In the genomic region with DNA sequence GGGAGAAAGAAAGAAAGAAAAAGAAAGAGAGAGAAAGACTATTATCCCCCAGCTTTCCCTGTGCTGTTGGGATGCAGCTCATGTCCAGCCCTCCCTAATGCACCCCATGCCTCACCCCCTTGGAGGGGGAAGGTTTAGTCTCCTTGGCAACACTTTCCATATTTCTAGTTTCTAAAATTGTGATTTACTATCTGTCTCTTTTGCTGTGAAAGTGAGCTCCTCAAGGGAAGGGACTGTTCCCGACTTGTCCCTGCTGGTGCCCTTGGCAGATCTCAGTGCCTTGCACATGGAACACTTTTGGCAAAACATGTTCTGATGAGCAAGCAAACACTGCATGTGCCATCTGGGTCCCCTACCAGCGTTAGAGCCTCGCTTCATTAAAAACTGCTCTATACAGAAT, we compare ENCODE assay signal across 27 cellular contexts. TPM values are rescaled to one million over a fixed set of nuclear protein-coding genes. Genes with fewer than 3 reads are reported as not detected.
DNase-seq lines count a peak whose midpoint lies in the region; ATAC-seq and TF ChIP-seq lines count a peak whose summit lies in the region.
"Had no signal": no experiment of that assay in that cellular context is flagged by ENCODE, and none has a peak within 500 bp of the region (broad histone marks: within the 10 kb centered on the region; RNA-seq: fewer than 3 reads in every experiment).

No MANE protein-coding gene starts in this region.

- H3K27ac Mint-ChIP-seq in CD14-positive monocyte: peak overlapping the region; percentile 28 to 90 (median 76)
- H3K27ac Mint-ChIP-seq: activated CD4-positive, alpha-beta memory T cell treated with anti-CD3 and anti-CD28 coated beads for 36 hours; CD4-positive, alpha-beta memory T cell; GM23338; T-helper 17 cell had no signal

- no peaks in the 10 kb centered on the region for H4K20me1 ChIP-seq in hepatocyte (ENCODE audit: insufficient read depth, poor library complexity, severe bottlenecking)

- 73% methylated on average over 3 of the region's 3 CpGs for WGBS in hepatocyte (ENCODE audit: low lambda C conversion rate, missing lambda C conversion rate)
- 30 to 38% (median 31%) methylated on average over 2 to 3 of the region's 3 CpGs for WGBS in adrenal gland, 4 donors

- H3K36me3 ChIP-seq in hepatocyte (replicated peaks; ENCODE audit: insufficient read depth, low read depth) (no peaks in the 10 kb centered on the region), subcutaneous abdominal adipose tissue (ENCODE audit: control insufficient read depth in 5 of 5, insufficient read depth in 5 of 5, low read length in 5 of 5) (no peaks in the 10 kb centered on the region), adrenal gland (replicated peaks in 1 of 2) (no peaks in the 10 kb centered on the region)
- H3K36me3 ChIP-seq: stomach had no signal

- no peak for ATAC-seq in GM18502 (IDR thresholded peaks at IDR 0.05; ENCODE audit: poor library complexity, unreplicated experiment)
- ATAC-seq: GM23338, Panc1, T-helper 17 cell had no signal

- H3K4me2 ChIP-seq in hepatocyte: no peak overlapping the region
- H3K4me2 ChIP-seq: GM23338 had no signal

- H3K9me3 ChIP-seq in hepatocyte (ENCODE audit: low read depth) (no peaks in the 10 kb centered on the region), subcutaneous abdominal adipose tissue (ENCODE audit: control insufficient read depth in 5 of 5, low read length in 5 of 5) (peaks cover 0 to 8% (median 4%) of the 10 kb centered on the region in 5 donors), adrenal gland (replicated peaks in 1 of 3) (no peaks in the 10 kb centered on the region)
- H3K9me3 ChIP-seq: stomach had no signal

- no peaks in the 10 kb centered on the region for H3K27me3 ChIP-seq in hepatocyte
- no peaks in the 10 kb centered on the region for H3K27me3 ChIP-seq in subcutaneous abdominal adipose tissue (ENCODE audit: control insufficient read depth in 5 of 5, insufficient read depth in 4 of 5, low read length in 5 of 5)
- no peaks in the 10 kb centered on the region for H3K27me3 ChIP-seq in adrenal gland
- H3K27me3 ChIP-seq: stomach had no signal

- no peak for TF ChIP-seq POLR2A in adrenal gland (IDR thresholded peaks at IDR 0.05)

- peak overlapping the region; percentile 20 for H3K27ac ChIP-seq in hepatocyte
- peak overlapping the region; percentile 38 for H3K27ac ChIP-seq in subcutaneous abdominal adipose tissue (ENCODE audit: low read depth, low read length)
- no peak overlapping the region for H3K27ac ChIP-seq in adrenal gland
- H3K27ac ChIP-seq: VCaP had no signal

- H3K4me3 Mint-ChIP-seq in CD14-positive monocyte: no peak overlapping the region
- H3K4me3 Mint-ChIP-seq: activated CD4-positive, alpha-beta memory T cell treated with anti-CD3 and anti-CD28 coated beads for 36 hours; CD4-positive, alpha-beta memory T cell; GM23338; T-helper 17 cell had no signal

- peaks cover 0 to 6% (median 2%) of the 10 kb centered on the region in 3 donors for H3K27me3 Mint-ChIP-seq in CD14-positive monocyte (ENCODE audit: low read depth in 3 of 3)

- peaks cover 50% of the 10 kb centered on the region for H3K4me1 Mint-ChIP-seq in CD14-positive monocyte
- H3K4me1 Mint-ChIP-seq: CD4-positive, alpha-beta memory T cell; GM23338 had no signal

- H3K79me2 ChIP-seq in hepatocyte: no peaks in the 10 kb centered on the region

- no peak overlapping the region for H3K9ac ChIP-seq in subcutaneous abdominal adipose tissue (ENCODE audit: low read length in 5 of 5)

- no peak for TF ChIP-seq CTCF in CD14-positive monocyte (IDR thresholded peaks at IDR 0.05)
- TF ChIP-seq CTCF in hepatocyte (IDR thresholded peaks at IDR 0.05; ENCODE audit: poor library complexity): no peak
- no peak for TF ChIP-seq CTCF in adrenal gland (IDR thresholded peaks at IDR 0.05)

- no peak for DNase-seq in CD14-positive monocyte (ENCODE audit: low spot score)
- peak; percentile 59 for DNase-seq in NCI-H69 (lab: John Stamatoyannopoulos, UW)
- no peak for DNase-seq in hepatocyte (ENCODE audit: low spot score)
- DNase-seq in cerebellar nuclear complex (lab: John Stamatoyannopoulos, UW): no peak
- DNase-seq in adrenal gland: no peak
- DNase-seq in HCEC 1CT: no peak
- DNase-seq: activated CD4-positive, alpha-beta memory T cell treated with anti-CD3 and anti-CD28 coated beads for 36 hours; activated gamma-delta T cell treated with Interleukin-2 at 50 U/mL for 16 hours; activated T-cell treated with anti-CD3 and anti-CD28 coated beads for 4 hours; amniotic stem cell; CD4-positive, alpha-beta memory T cell; central memory CD4-positive, alpha-beta T cell; effector CD4-positive, alpha-beta T cell; erythroblast; GF-D8; NCI-H1436 treated with DMSO at 0.1 percent for 48 hours; NCI-H345; NK-92 treated with Interleukin-12 subunit alpha and Interleukin-12 subunit beta, amount 100 ng/mL, for 24 hours; stimulated activated CD4-positive, alpha-beta T cell treated with anti-CD3 and anti-CD28 coated beads, Interleukin-4, amount 100 ng/mL, for 4 hours; stomach; T-helper 17 cell had no signal

- no peak overlapping the region for H2AFZ ChIP-seq in hepatocyte
- H2AFZ ChIP-seq: GM23338 had no signal

- H3K4me3 ChIP-seq in hepatocyte (no peak overlapping the region), subcutaneous abdominal adipose tissue (ENCODE audit: low read depth in 1 of 5, low read length in 5 of 5) (no peak overlapping the region), adrenal gland (no peak overlapping the region)
- H3K4me3 ChIP-seq: GM23338, stomach had no signal

- no peaks in the 10 kb centered on the region for H3K9me2 ChIP-seq in hepatocyte (replicated peaks; ENCODE audit: insufficient read depth)

- peaks cover 3 to 4% of the 10 kb centered on the region in 2 donors for H3K36me3 Mint-ChIP-seq in CD14-positive monocyte
- H3K36me3 Mint-ChIP-seq: activated CD4-positive, alpha-beta memory T cell treated with anti-CD3 and anti-CD28 coated beads for 36 hours; CD4-positive, alpha-beta memory T cell had no signal

- peaks cover 5% of the 10 kb centered on the region for H3K4me1 ChIP-seq in hepatocyte (ENCODE audit: insufficient read depth)
- H3K4me1 ChIP-seq in subcutaneous abdominal adipose tissue (ENCODE audit: control insufficient read depth in 5 of 5, insufficient read depth in 5 of 5, low read length in 5 of 5): peaks cover 3 to 20% (median 12%) of the 10 kb centered on the region in 5 donors
- peaks cover 0 to 19% of the 10 kb centered on the region in 2 donors for H3K4me1 ChIP-seq in adrenal gland (replicated peaks in 1 of 2)

- intact Hi-C loops in CD14-positive monocyte (cut with micrococcal nuclease): loop anchor here in 1 of 2 donors (10.0 kb wide), 1 partner anchor 109 kb away; no protein-coding TSS in a partner anchor
- intact Hi-C loops in adrenal gland (cut with DNase I): no loop called here

- peaks cover 4 to 9% (median 6%) of the 10 kb centered on the region in 7 donors for H3K9me3 Mint-ChIP-seq in CD14-positive monocyte
- H3K9me3 Mint-ChIP-seq: activated CD4-positive, alpha-beta memory T cell treated with anti-CD3 and anti-CD28 coated beads for 36 hours; GM23338 had no signal

RNA-seq across cellular contexts. Expression of gene NAPG, which starts 11.7 kb away (rescaled TPM):
- polyA plus RNA-seq in CD14-positive monocyte (10 to 100 TPM; 15.9 to 17.5 TPM), hepatocyte (29.0 TPM in 2 replicates), adrenal gland (10 to 100 TPM; 17.0 to 38.2 (median 17.6) TPM)
- total RNA-seq in hepatocyte (42.1 and 43.2 TPM in 2 replicates), adrenal gland (10 to 100 TPM; 23.6 to 60.2 (median 42.1) TPM)

RNA-seq across cellular contexts. Expression of gene APCDD1, which starts 59.6 kb away (rescaled TPM):
- 1 to 10 TPM; 1.2 to 4.8 TPM for polyA plus RNA-seq in CD14-positive monocyte
- total RNA-seq in hepatocyte: 69.6 and 80.8 TPM in 2 replicates
- polyA plus RNA-seq in hepatocyte: 81.4 and 114 TPM in 2 replicates
- total RNA-seq in adrenal gland: 10 to 100 TPM in 7 of 8 donors, 1 to 10 TPM in 1; 7.9 to 62.2 (median 29.1) TPM
- 10 to 100 TPM; 13.1 to 18.3 (median 13.1) TPM for polyA plus RNA-seq in adrenal gland
- total RNA-seq: activated CD4-positive, alpha-beta memory T cell treated with anti-CD3 and anti-CD28 coated beads for 36 hours; CD4-positive, alpha-beta memory T cell; SK-MEL-5; T-helper 17 cell had no signal
- polyA plus RNA-seq: CD4-positive, alpha-beta memory T cell had no signal

Comparison
In these comparisons a context has a peak if more than half of its experiments do, and no peak if none do; other contexts are left out.
1. H3K27ac ChIP-seq: peak in hepatocyte (single experiment) and subcutaneous abdominal adipose tissue (single experiment); none in adrenal gland (0 of 5).